ENCODE assay signal across 23 cellular contexts in the genomic region with DNA sequence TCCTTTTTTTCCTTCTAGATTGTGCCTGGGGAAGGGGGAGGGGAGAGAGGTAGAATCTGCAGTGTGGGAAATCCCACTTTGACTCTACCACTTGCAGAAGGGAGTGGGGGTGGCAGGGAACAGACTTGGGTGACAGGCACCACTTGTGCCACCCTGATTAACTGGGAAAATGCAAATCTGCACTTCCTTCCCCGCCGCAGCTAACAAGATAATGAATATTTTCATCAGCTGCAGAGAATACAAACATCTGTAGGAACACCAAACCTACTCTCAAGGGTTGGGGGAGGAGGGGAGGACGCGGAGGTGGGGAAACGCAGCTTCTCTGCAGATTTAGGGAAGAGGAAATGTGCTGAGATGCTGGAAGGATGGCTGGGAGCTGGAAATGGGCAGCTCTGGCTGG.
"Had no signal": no experiment of that assay in that cellular context is flagged by ENCODE, and none has a peak within 500 bp of the region (broad histone marks: within the 10 kb centered on the region; RNA-seq: fewer than 3 reads in every experiment).

No MANE protein-coding gene starts in this region.

- H3K27ac Mint-ChIP-seq: T-cell had no signal

- H3K4me1 Mint-ChIP-seq: T-cell had no signal

- H3K9me2 ChIP-seq: SK-N-SH had no signal

- H3K9me3 ChIP-seq: SK-N-SH had no signal

- DNase-seq: IMR-90, Kasumi-1, KG1, MM.1S, NCI-H1092 treated with DMSO at 0.1 percent for 48 hours, NCI-H1436, NCI-H187, NCI-H2029, NCI-H2081 treated with DMSO at 0.1 percent for 48 hours, NCI-H2171, NCI-H226, NCI-H446, NCI-H510A, NCI-H524 treated with DMSO at 0.1 percent for 48 hours, NCI-H69, NCI-H774, PC-3, SHP77, SK-N-SH, SW 1271, T-cell had no signal

- ATAC-seq: Panc1, PC-3, T-cell had no signal

- H3K9ac ChIP-seq: SK-N-SH had no signal

- H3K36me3 Mint-ChIP-seq: T-cell had no signal

- H3K4me2 ChIP-seq: SK-N-SH had no signal

- H3K4me3 Mint-ChIP-seq: T-cell had no signal

- H3K27ac ChIP-seq: RWPE1 had no signal
